Comparison of ENCODE assay signal across 28 cellular contexts in the genomic region with DNA sequence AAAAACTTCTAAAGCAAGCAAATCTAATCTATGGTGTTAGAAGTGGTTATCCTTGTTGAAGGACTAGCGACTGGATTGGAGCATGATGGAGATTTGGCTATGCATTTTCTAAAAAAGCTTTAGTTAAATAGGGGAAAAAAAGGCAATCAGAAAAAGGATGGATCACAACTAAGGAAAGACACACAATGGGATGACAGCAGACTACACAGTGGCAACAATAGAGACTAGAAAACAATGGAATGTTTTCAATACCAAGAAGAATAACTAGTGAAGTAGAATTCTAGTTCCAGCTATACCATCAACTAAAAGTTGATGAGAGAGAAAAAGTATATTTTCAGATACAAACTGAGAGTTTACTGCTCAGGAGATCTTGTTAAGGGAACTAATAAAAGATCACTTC.
"Had no signal": no experiment of that assay in that cellular context is flagged by ENCODE, and none has a peak within 500 bp of the region (broad histone marks: within the 10 kb centered on the region; RNA-seq: fewer than 3 reads in every experiment).

No MANE protein-coding gene starts in this region.

- ATAC-seq: left colon; left lung; lower lobe of right lung; naive thymus-derived CD8-positive, alpha-beta T cell; pancreas; right cardiac atrium; stimulated activated effector memory CD8-positive, alpha-beta T cell treated with anti-CD3 and anti-CD28 coated beads, Interleukin-12 subunit alpha, Interleukin-12 subunit beta, amount 100 ng/mL, for 72 hours; upper lobe of right lung had no signal

- H3K27ac ChIP-seq: left lung, lower lobe of right lung, pancreas, prostate gland, sigmoid colon, spleen, suprapubic skin, thoracic aorta, tibial artery, upper lobe of right lung had no signal

- H3K36me3 ChIP-seq: left lung, lower lobe of right lung, pancreas, prostate gland, sigmoid colon, spleen, suprapubic skin, thoracic aorta, tibial artery, upper lobe of right lung had no signal

- FAIRE-seq: islet of Langerhans, kidney, pancreas, small intestine, urothelium cell line had no signal

- H3K9me3 ChIP-seq: pancreas, prostate gland, suprapubic skin, upper lobe of right lung had no signal

- DNase-seq: hypothalamus; immature natural killer cell; kidney; left colon; left lung; lower lobe of right lung; mammary epithelial cell; mesenchymal stem cell; naive thymus-derived CD8-positive, alpha-beta T cell; nucleus accumbens; pancreas; posterior cingulate gyrus; retina; right cardiac atrium; sigmoid colon; small intestine; spleen; stimulated activated CD4-positive, alpha-beta T cell treated with anti-CD3 and anti-CD28 coated beads, Interleukin-4, amount 100 ng/mL, for 24 hours; stimulated activated naive CD4-positive, alpha-beta T cell; tibial artery; trophoblast cell; upper lobe of right lung had no signal

- H3K4me3 ChIP-seq: left lung, lower lobe of right lung, pancreas, prostate gland, sigmoid colon, spleen, suprapubic skin, thoracic aorta, tibial artery, upper lobe of right lung had no signal

- H3K4me1 ChIP-seq: left lung, lower lobe of right lung, pancreas, prostate gland, sigmoid colon, spleen, suprapubic skin, tibial artery, upper lobe of right lung had no signal
